In genomic region chr12:26789731-26790644, GRCh38 we compare ENCODE assay signal across 15 cellular contexts. TPM values are rescaled to one million over a fixed set of nuclear protein-coding genes. Genes with fewer than 3 reads are reported as not detected.
A peak's percentile ranks its signal among the peaks of the same experiment; 100 is the strongest.
DNase-seq lines count a peak whose midpoint lies in the region; ATAC-seq, FAIRE-seq and TF ChIP-seq lines count a peak whose summit lies in the region.
"Had no signal": no experiment of that assay in that cellular context is flagged by ENCODE, and none has a peak within 500 bp of the region (broad histone marks: within the 10 kb centered on the region; RNA-seq: fewer than 3 reads in every experiment).

No MANE protein-coding gene starts in this region.

- no peaks in the 10 kb centered on the region for H3K79me2 ChIP-seq in astrocyte (ENCODE audit: insufficient read depth, low read length)

- in situ Hi-C loops in ACHN (cut with HindIII; ENCODE audit: low pct_ligation_motif_present, low pct_unique_long_range_greater_than_20kb, low sequenced_read_pairs), result no loop called here

- peaks cover 27% of the 10 kb centered on the region for H3K4me1 ChIP-seq in astrocyte (ENCODE audit: insufficient read depth, low read length)

- no peaks in the 10 kb centered on the region for H3K27me3 Mint-ChIP-seq in astrocyte (ENCODE audit: low read depth, unreplicated experiment)
- no peaks in the 10 kb centered on the region for H3K27me3 Mint-ChIP-seq in stimulated activated naive B cell treated with anti-CD40 and anti-IgM and Interleukin-4, amounts not matched to agents 10 μg/mL and 1 μg/mL and 100 μg/mL, for 72 hours

- peak overlapping the region; percentile 21 for H3K4me2 ChIP-seq in astrocyte (ENCODE audit: low read length)
- H3K4me2 ChIP-seq: BLaER1 had no signal

- H3K27me3 ChIP-seq in astrocyte (ENCODE audit: insufficient read depth, low read length), result no peaks in the 10 kb centered on the region
- H3K27me3 ChIP-seq: BLaER1 had no signal

- no peak overlapping the region for H3K27ac ChIP-seq in astrocyte (ENCODE audit: low read depth, low read length)
- H3K27ac ChIP-seq: BLaER1, thoracic aorta had no signal

- H3K27ac Mint-ChIP-seq in astrocyte (ENCODE audit: unreplicated experiment), result peak overlapping the region; percentile 91
- H3K27ac Mint-ChIP-seq in stimulated activated naive B cell treated with anti-CD40 and anti-IgM and Interleukin-4, amounts not matched to agents 10 μg/mL and 1 μg/mL and 100 μg/mL, for 72 hours, result no peak overlapping the region

- H3K4me3 Mint-ChIP-seq in astrocyte (ENCODE audit: unreplicated experiment), result no peak overlapping the region
- no peak overlapping the region for H3K4me3 Mint-ChIP-seq in stimulated activated naive B cell treated with anti-CD40 and anti-IgM and Interleukin-4, amounts not matched to agents 10 μg/mL and 1 μg/mL and 100 μg/mL, for 72 hours

- H3K9me3 Mint-ChIP-seq in astrocyte (ENCODE audit: unreplicated experiment), result peaks cover 2% of the 10 kb centered on the region
- H3K9me3 Mint-ChIP-seq in stimulated activated naive B cell treated with anti-CD40 and anti-IgM and Interleukin-4, amounts not matched to agents 10 μg/mL and 1 μg/mL and 100 μg/mL, for 72 hours, result peaks cover 0 to 1% of the 10 kb centered on the region in 2 donors

- no peak overlapping the region for H3K4me3 ChIP-seq in astrocyte (ENCODE audit: insufficient read depth, low read depth, low read length)
- H3K4me3 ChIP-seq: BLaER1, thoracic aorta had no signal

- H3K36me3 ChIP-seq in astrocyte (ENCODE audit: insufficient read depth, low read length), result no peaks in the 10 kb centered on the region
- H3K36me3 ChIP-seq: BLaER1, thoracic aorta had no signal

- no peak for ATAC-seq in GM21367 (IDR thresholded peaks at IDR 0.05; ENCODE audit: unreplicated experiment)
- ATAC-seq in stimulated activated naive B cell treated with anti-CD40 and anti-IgM and Interleukin-4, amounts not matched to agents 10 μg/mL and 1 μg/mL and 100 μg/mL, for 72 hours (replicated peaks), result no peak
- ATAC-seq: HCT116 had no signal

- no peak overlapping the region for H2AFZ ChIP-seq in astrocyte (ENCODE audit: low read depth, low read length)

- peaks cover 2% of the 10 kb centered on the region for H3K36me3 Mint-ChIP-seq in astrocyte (ENCODE audit: low read depth, unreplicated experiment)
- peaks cover 12 to 22% of the 10 kb centered on the region in 2 donors for H3K36me3 Mint-ChIP-seq in stimulated activated naive B cell treated with anti-CD40 and anti-IgM and Interleukin-4, amounts not matched to agents 10 μg/mL and 1 μg/mL and 100 μg/mL, for 72 hours

- peaks cover 51% of the 10 kb centered on the region for H3K4me1 Mint-ChIP-seq in astrocyte (ENCODE audit: low read depth, unreplicated experiment)
- peaks cover 15 to 28% of the 10 kb centered on the region in 2 donors for H3K4me1 Mint-ChIP-seq in stimulated activated naive B cell treated with anti-CD40 and anti-IgM and Interleukin-4, amounts not matched to agents 10 μg/mL and 1 μg/mL and 100 μg/mL, for 72 hours

- no peaks in the 10 kb centered on the region for H3K9me3 ChIP-seq in astrocyte (ENCODE audit: insufficient read depth, low read depth, low read length)
- H3K9me3 ChIP-seq: BLaER1, thoracic aorta had no signal

- FAIRE-seq in astrocyte (lab: Jason Lieb, UNC) (peak; percentile 55), frontal cortex (lab: Jason Lieb, UNC) (peak; percentile 52)

- no peak for TF ChIP-seq POLR2A in erythroblast (IDR thresholded peaks at IDR 0.05; ENCODE audit: low read length)

- H3K9ac ChIP-seq in astrocyte (ENCODE audit: low read length), result no peak overlapping the region
- H3K9ac ChIP-seq: BLaER1 had no signal

- TF ChIP-seq CTCF in astrocyte (IDR thresholded peaks at IDR 0.05; ENCODE audit: insufficient read depth, low read depth, low read length), result no peak

- DNase-seq in ACHN, result peak; percentile 68
- peak; percentile 88 for DNase-seq in HCEC 1CT
- peak; percentile 78 for DNase-seq in astrocyte (ENCODE audit: low read depth)
- no peak for DNase-seq in frontal cortex (ENCODE audit: low spot score in 2 of 2)
- no peak for DNase-seq in stimulated activated naive B cell treated with anti-CD40 and anti-IgM and Interleukin-4, amounts not matched to agents 10 μg/mL and 1 μg/mL and 100 μg/mL, for 72 hours
- no peak for DNase-seq in erythroblast (lab: John Stamatoyannopoulos, UW)
- no peak for DNase-seq in effector CD4-positive, alpha-beta T cell
- DNase-seq: activated CD4-positive, alpha-beta T cell treated with anti-CD3 and anti-CD28 coated beads for 1 hour; hypothalamus; KBM-7; NCI-H2171 treated with DMSO at 0.1 percent for 48 hours had no signal

- H4K20me1 ChIP-seq in astrocyte (ENCODE audit: insufficient read depth, low read length), result no peaks in the 10 kb centered on the region
- H4K20me1 ChIP-seq: BLaER1 had no signal

RNA-seq across cellular contexts. Expression of gene ITPR2, which starts 43.0 kb away (rescaled TPM):
- total RNA-seq in astrocyte (24.4 and 24.8 TPM in 2 replicates), frontal cortex (28.1 TPM)

Comparison
In these comparisons a context has a peak if more than half of its experiments do, and no peak if none do; other contexts are left out.
1. DNase-seq: peak in ACHN (single experiment), HCEC 1CT (single experiment) and astrocyte (single experiment); none in frontal cortex (0 of 2), stimulated activated naive B cell treated with anti-CD40 and anti-IgM and Interleukin-4, amounts not matched to agents 10 μg/mL and 1 μg/mL and 100 μg/mL, for 72 hours (single experiment), erythroblast (0 of 2) and effector CD4-positive, alpha-beta T cell (single experiment).